Comparison of ENCODE assay signal across 1 cellular context in genomic region chr6:38836585-38836984, GRCh38.
TF ChIP-seq lines count a peak whose summit lies in the region.

No MANE protein-coding gene starts in this region.

TF ChIP-seq in GM23338, 12 proteins besides CTCF, POLR2A, EP300 and RAD21 (continued from another document):
- TF ChIP-seq, protein P1, sequence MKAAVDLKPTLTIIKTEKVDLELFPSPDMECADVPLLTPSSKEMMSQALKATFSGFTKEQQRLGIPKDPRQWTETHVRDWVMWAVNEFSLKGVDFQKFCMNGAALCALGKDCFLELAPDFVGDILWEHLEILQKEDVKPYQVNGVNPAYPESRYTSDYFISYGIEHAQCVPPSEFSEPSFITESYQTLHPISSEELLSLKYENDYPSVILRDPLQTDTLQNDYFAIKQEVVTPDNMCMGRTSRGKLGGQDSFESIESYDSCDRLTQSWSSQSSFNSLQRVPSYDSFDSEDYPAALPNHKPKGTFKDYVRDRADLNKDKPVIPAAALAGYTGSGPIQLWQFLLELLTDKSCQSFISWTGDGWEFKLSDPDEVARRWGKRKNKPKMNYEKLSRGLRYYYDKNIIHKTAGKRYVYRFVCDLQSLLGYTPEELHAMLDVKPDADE (IDR thresholded peaks at IDR 0.05) = no peak
- TF ChIP-seq EZH2 (IDR thresholded peaks at IDR 0.05; ENCODE audit: low read depth, unreplicated experiment) = no peak
